8 cellular contexts compared by ENCODE assay signal in genomic region chr17:45490615-45491433, GRCh38. TPM values are rescaled to one million over a fixed set of nuclear protein-coding genes. Genes with fewer than 3 reads are reported as not detected.
DNase-seq lines count a peak whose midpoint lies in the region; ATAC-seq and TF ChIP-seq lines count a peak whose summit lies in the region.
"Not testable (repeated sequence)": the region's sequence is repeated elsewhere in the genome, so short reads cannot be mapped to it uniquely, and the experiment has no call there.

Gene PLEKHM1 (minus strand): TSS chr17:45490721. CDS start chr17:45482484, 8,237 bp downstream.

- ATAC-seq in GM19468 (IDR thresholded peaks at IDR 0.05; ENCODE audit: extremely low read depth, unreplicated experiment): peak; percentile 80
- ATAC-seq in lung (ENCODE audit: insufficient read depth, low FRiP score): peak; percentile 97

- not testable (repeated sequence) for H3K9me3 Mint-ChIP-seq in CD8-positive, alpha-beta memory T cell

- CTCF ChIA-PET in CD8-positive, alpha-beta memory T cell (lab: Charles Lee); activated CD8-positive, alpha-beta memory T cell treated with anti-CD3 and anti-CD28 coated beads for 36 hours (lab: Charles Lee): not testable (repeated sequence)

- H3K4me1 Mint-ChIP-seq in CD8-positive, alpha-beta memory T cell: peaks cover 23 to 33% (median 24%) of the 10 kb centered on the region in 3 donors

- H3K36me3 ChIP-seq in CD8-positive, alpha-beta memory T cell (ENCODE audit: insufficient read depth, low read length); lung (ENCODE audit: control insufficient read depth in 2 of 2, insufficient read depth in 2 of 2, low read length in 2 of 2): not testable (repeated sequence)

- not testable (repeated sequence) for H3K27me3 Mint-ChIP-seq in CD8-positive, alpha-beta memory T cell

- H3K27ac ChIP-seq in CD8-positive, alpha-beta memory T cell (ENCODE audit: low read depth, low read length): peak within 1 kb of the TSS; percentile 54
- peak within 1 kb of the TSS; percentile 58 to 90 for H3K27ac ChIP-seq in lung (ENCODE audit: low read depth in 1 of 2, low read length in 1 of 2)

- peak within 1 kb of the TSS; percentile 90 to 99 (median 94) for H3K27ac Mint-ChIP-seq in CD8-positive, alpha-beta memory T cell

- 0 to 1% methylated on average over 21 to 55 of the region's 59 CpGs for WGBS in lung, 2 donors

- H3K4me1 ChIP-seq in CD8-positive, alpha-beta memory T cell (ENCODE audit: insufficient read depth, low read length); lung (ENCODE audit: control insufficient read depth in 2 of 2, insufficient read depth in 2 of 2, low read length in 2 of 2): not testable (repeated sequence)

- peak within 1 kb of the TSS; percentile 56 for H3K4me3 ChIP-seq in CD8-positive, alpha-beta memory T cell (ENCODE audit: low read length)
- peak within 1 kb of the TSS; percentile 62 for H3K4me3 ChIP-seq in lung

- H3K36me3 Mint-ChIP-seq in CD8-positive, alpha-beta memory T cell: peaks cover 0 to 14% (median 0%) of the 10 kb centered on the region in 3 donors

- TF ChIP-seq CTCF in lung (IDR thresholded peaks at IDR 0.05; ENCODE audit: control extremely low read depth, extremely low read depth): not testable (repeated sequence)

- peak; percentile 77 to 88 (median 81) for DNase-seq in CD8-positive, alpha-beta memory T cell
- peak; percentile 25 for DNase-seq in HPDE6-E6E7 (ENCODE audit: extremely low spot score)
- DNase-seq in NK-92 treated with Interleukin-12 subunit alpha and Interleukin-12 subunit beta, amount 100 ng/mL, for 24 hours (lab: John Stamatoyannopoulos, UW): peak; percentile 61
- peak; percentile 68 for DNase-seq in effector CD8-positive, alpha-beta T cell (lab: John Stamatoyannopoulos, UW)
- DNase-seq in lung (ENCODE audit: low spot score): peak; percentile 87
- peak; percentile 49 to 69 (median 58) for DNase-seq in stimulated activated CD4-positive, alpha-beta T cell treated with anti-CD3 and anti-CD28 coated beads, TNF-alpha, amount 100 ng/mL, for 1 hour (ENCODE audit: low read depth in 3 of 3, low spot score in 1 of 3)

- H3K4me3 Mint-ChIP-seq in CD8-positive, alpha-beta memory T cell: peak within 1 kb of the TSS; percentile 87 to 99 (median 90)

- H3K27me3 ChIP-seq in CD8-positive, alpha-beta memory T cell (ENCODE audit: insufficient read depth, low read length, poor library complexity, severe bottlenecking); lung (ENCODE audit: control insufficient read depth, insufficient read depth): not testable (repeated sequence)

- H3K9me3 ChIP-seq in CD8-positive, alpha-beta memory T cell (ENCODE audit: low read length); lung (ENCODE audit: control insufficient read depth in 2 of 2, insufficient read depth in 1 of 2, low read length in 1 of 2): not testable (repeated sequence)

- POLR2A ChIA-PET in CD8-positive, alpha-beta memory T cell (lab: Charles Lee); activated CD8-positive, alpha-beta memory T cell treated with anti-CD3 and anti-CD28 coated beads for 36 hours (lab: Charles Lee): not testable (repeated sequence)

RNA-seq across cellular contexts. Expression of gene PLEKHM1, which starts in this region (rescaled TPM):
- total RNA-seq in CD8-positive, alpha-beta memory T cell: 10 to 100 TPM; 32.0 to 32.4 TPM
- 17.3 TPM for polyA plus RNA-seq in CD8-positive, alpha-beta memory T cell
- 10 to 100 TPM; 25.7 to 26.3 TPM for total RNA-seq in activated CD8-positive, alpha-beta memory T cell treated with anti-CD3 and anti-CD28 coated beads for 36 hours
- total RNA-seq in lung: 10 to 100 TPM; 23.0 to 82.2 TPM
- 10 to 100 TPM; 21.0 to 25.8 TPM for polyA plus RNA-seq in lung

Comparison
In these comparisons a context has a peak if more than half of its experiments do, and no peak if none do; other contexts are left out.
1. Peak in every context shown above with its lines: DNase-seq, ATAC-seq, H3K4me3 ChIP-seq and H3K27ac ChIP-seq.
2. DNase-seq: peak in every context shown above with its lines; median percentile 87 in lung; 81 in CD8-positive, alpha-beta memory T cell; 68 in effector CD8-positive, alpha-beta T cell; 61 in NK-92 treated with Interleukin-12 subunit alpha and Interleukin-12 subunit beta, amount 100 ng/mL, for 24 hours; 58 in stimulated activated CD4-positive, alpha-beta T cell treated with anti-CD3 and anti-CD28 coated beads, TNF-alpha, amount 100 ng/mL, for 1 hour; 25 in HPDE6-E6E7.